In genomic region chr7:128840326-128841170, GRCh38 we compare ENCODE assay signal across 18 cellular contexts. TPM values are rescaled to one million over a fixed set of nuclear protein-coding genes. Genes with fewer than 3 reads are reported as not detected.
DNase-seq lines count a peak whose midpoint lies in the region; ATAC-seq, FAIRE-seq and TF ChIP-seq lines count a peak whose summit lies in the region.
"Had no signal": no experiment of that assay in that cellular context is flagged by ENCODE, and none has a peak within 500 bp of the region (broad histone marks: within the 10 kb centered on the region; RNA-seq: fewer than 3 reads in every experiment).

No MANE protein-coding gene starts in this region.

- no peak overlapping the region for H3K9ac ChIP-seq in IMR-90 (ENCODE audit: low read depth, low read length)
- no peak overlapping the region for H3K9ac ChIP-seq in endothelial cell of umbilical vein (replicated peaks; ENCODE audit: extremely low read depth, insufficient read depth, low read length)
- no peak overlapping the region for H3K9ac ChIP-seq in muscle layer of colon (ENCODE audit: low read length)
- peak overlapping the region in 1 of 3 donors; percentile 66 for H3K9ac ChIP-seq in skeletal muscle tissue (ENCODE audit: low read depth in 1 of 3, low read length in 3 of 3)
- H3K9ac ChIP-seq: BLaER1 had no signal

- no peak overlapping the region for H4K8ac ChIP-seq in IMR-90 (ENCODE audit: low read depth in 2 of 2, low read length in 2 of 2)

- H3K4me3 ChIP-seq in IMR-90 (ENCODE audit: insufficient read depth, low read depth, low read length) (no peak overlapping the region), endothelial cell of umbilical vein (replicated peaks in 1 of 3; ENCODE audit: insufficient read depth in 1 of 3, low read depth in 1 of 3, low read length in 3 of 3) (no peak overlapping the region), muscle layer of colon (ENCODE audit: low read depth in 1 of 2, low read length in 2 of 2) (no peak overlapping the region), skeletal muscle tissue (ENCODE audit: low read length in 3 of 3) (no peak overlapping the region), transverse colon (no peak overlapping the region)
- H3K4me3 ChIP-seq: BLaER1, HAP-1, PC-9, SK-N-MC had no signal

- H4K91ac ChIP-seq in IMR-90 (ENCODE audit: insufficient read depth, low read depth, low read length): no peak overlapping the region

- no peak overlapping the region for H2BK20ac ChIP-seq in IMR-90 (ENCODE audit: low read depth, low read length)

- H3K4me1 ChIP-seq in IMR-90 (ENCODE audit: control insufficient read depth, insufficient read depth, low read length): peaks cover 14% of the 10 kb centered on the region
- no peaks in the 10 kb centered on the region for H3K4me1 ChIP-seq in endothelial cell of umbilical vein (ENCODE audit: control insufficient read depth, extremely low read depth, insufficient read depth, low read length)
- H3K4me1 ChIP-seq in muscle layer of colon (ENCODE audit: insufficient read depth, low read length): peaks cover 13% of the 10 kb centered on the region
- H3K4me1 ChIP-seq in skeletal muscle tissue (ENCODE audit: control insufficient read depth in 3 of 3, insufficient read depth in 3 of 3, low read length in 3 of 3): peaks cover 22 to 97% (median 89%) of the 10 kb centered on the region in 3 donors
- peaks cover 0 to 7% (median 1%) of the 10 kb centered on the region in 4 donors for H3K4me1 ChIP-seq in transverse colon
- H3K4me1 ChIP-seq: BLaER1, HAP-1 had no signal

- no peak overlapping the region for H3K18ac ChIP-seq in IMR-90 (ENCODE audit: low read depth, low read length)

- no peak overlapping the region for H2BK5ac ChIP-seq in IMR-90 (ENCODE audit: low read depth, low read length, poor library complexity, severe bottlenecking)

- H2AFZ ChIP-seq in IMR-90 (replicated peaks; ENCODE audit: low read length, poor library complexity): no peak overlapping the region
- H2AFZ ChIP-seq in endothelial cell of umbilical vein (ENCODE audit: low read depth, low read length): no peak overlapping the region
- H2AFZ ChIP-seq: PC-9 had no signal

- no peak for TF ChIP-seq POLR2A in IMR-90 (IDR thresholded peaks at IDR 0.05; ENCODE audit: low read depth, low read length)
- no peak for TF ChIP-seq POLR2A in endothelial cell of umbilical vein (IDR thresholded peaks at IDR 0.05; ENCODE audit: low read depth, low read length)
- TF ChIP-seq POLR2A in transverse colon (IDR thresholded peaks at IDR 0.05): no peak

- BruUV-seq in IMR-90 (replicated peaks; lab: Mats Ljungman, UMichigan) (no TSS peak), endothelial cell of umbilical vein (replicated peaks; lab: Mats Ljungman, UMichigan) (TSS peak; percentile 0)

- no peak overlapping the region for H2BK15ac ChIP-seq in IMR-90 (ENCODE audit: low read depth, low read length)

- H3K79me2 ChIP-seq in endothelial cell of umbilical vein (ENCODE audit: control insufficient read depth, insufficient read depth, low read length): no peaks in the 10 kb centered on the region

- H4K5ac ChIP-seq in IMR-90 (ENCODE audit: low read depth, low read length): no peak overlapping the region

- ATAC-seq in IMR-90 (ENCODE audit: low read depth) (no peak), GM18520 (IDR thresholded peaks at IDR 0.05; ENCODE audit: unreplicated experiment) (no peak)

- no peak overlapping the region for H3K23ac ChIP-seq in IMR-90 (ENCODE audit: low read depth, low read length)

- in situ Hi-C loops in IMR-90 (cut with MboI; ENCODE audit: low sequenced_read_pairs): no loop called here
- in situ Hi-C loops in transverse colon (cut with MboI; ENCODE audit: low pct_ligation_motif_present in 1 of 4, low pct_unique_long_range_greater_than_20kb in 1 of 4, low sequenced_read_pairs in 3 of 4): no loop called here

- H3K79me1 ChIP-seq in IMR-90 (ENCODE audit: low read depth in 1 of 2, low read length in 2 of 2): peaks cover 32 to 92% of the 10 kb centered on the region in 2 experiments

- no peak overlapping the region for H3K4ac ChIP-seq in IMR-90 (ENCODE audit: low read depth, low read length)

- H3K27ac ChIP-seq in IMR-90 (ENCODE audit: insufficient read depth, low read length) (no peak overlapping the region; the same call in 1 of the 2 replicates), endothelial cell of umbilical vein (ENCODE audit: insufficient read depth, low read depth, low read length) (no peak overlapping the region), muscle layer of colon (ENCODE audit: low read depth, low read length) (peak overlapping the region; percentile 1), skeletal muscle tissue (ENCODE audit: low read depth, low read length) (peak overlapping the region; percentile 76), transverse colon (peak overlapping the region in 1 of 4 donors; percentile 39)
- H3K27ac ChIP-seq: BLaER1, PC-9, SK-N-MC had no signal

- FAIRE-seq in endothelial cell of umbilical vein (lab: Jason Lieb, UNC): no peak
- FAIRE-seq: D721Med had no signal

- H3K4me2 ChIP-seq in IMR-90 (ENCODE audit: low read depth, low read length) (no peak overlapping the region), endothelial cell of umbilical vein (ENCODE audit: insufficient read depth, low read length) (no peak overlapping the region)
- H3K4me2 ChIP-seq: BLaER1, PC-9 had no signal

- H3K56ac ChIP-seq in IMR-90 (ENCODE audit: extremely low read depth, insufficient read depth, low read length): no peak overlapping the region

- no peaks in the 10 kb centered on the region for H3K9me3 ChIP-seq in IMR-90 (ENCODE audit: control insufficient read depth, insufficient read depth, low read length)
- no peaks in the 10 kb centered on the region for H3K9me3 ChIP-seq in endothelial cell of umbilical vein (replicated peaks; ENCODE audit: control insufficient read depth, insufficient read depth, low read length)
- H3K9me3 ChIP-seq in muscle layer of colon (ENCODE audit: low read length): no peaks in the 10 kb centered on the region
- H3K9me3 ChIP-seq in skeletal muscle tissue (ENCODE audit: control insufficient read depth in 3 of 3, low read length in 3 of 3): no peaks in the 10 kb centered on the region
- H3K9me3 ChIP-seq in transverse colon: no peaks in the 10 kb centered on the region
- H3K9me3 ChIP-seq: BLaER1, HAP-1 had no signal

- H2AK5ac ChIP-seq in IMR-90 (ENCODE audit: low read depth, low read length): no peak overlapping the region

- peak overlapping the region; percentile 48 for H2AK9ac ChIP-seq in IMR-90 (replicated peaks; ENCODE audit: low read depth, low read length, poor library complexity)

- TF ChIP-seq EP300 in transverse colon (IDR thresholded peaks at IDR 0.05; ENCODE audit: low read depth): no peak

- dilution Hi-C loops in IMR-90 (cut with HindIII; ENCODE audit: low sequenced_read_pairs, unreplicated experiment): no loop called here
- dilution Hi-C loops in endothelial cell of umbilical vein (cut with MboI; ENCODE audit: extremely low pct_ligation_motif_present, low sequenced_read_pairs): no loop called here

- H4K20me1 ChIP-seq in IMR-90 (ENCODE audit: insufficient read depth, low read length) (peaks cover 99% of the 10 kb centered on the region), endothelial cell of umbilical vein (replicated peaks; ENCODE audit: control insufficient read depth, extremely low read depth, insufficient read depth, low read length) (no peaks in the 10 kb centered on the region)
- H4K20me1 ChIP-seq: BLaER1 had no signal

- POLR2A ChIA-PET in IMR-90 (lab: Charles Lee; ENCODE audit: unreplicated experiment): no interaction called here
- POLR2A ChIA-PET in endothelial cell of umbilical vein (lab: Charles Lee): no interaction called here

- intact Hi-C loops in IMR-90 (cut with micrococcal nuclease): no loop called here
- intact Hi-C loops in endothelial cell of umbilical vein (cut with micrococcal nuclease): no loop called here
- intact Hi-C loops in transverse colon (cut with DNase I; ENCODE audit: low total_unique reads): no loop called here

- WGBS in IMR-90 (ENCODE audit: extremely low coverage in 2 of 2, insufficient read length in 1 of 2), 2 experiments: no CpG with 5 or more reads among the region's 23 CpGs
- WGBS in transverse colon (ENCODE audit: low coverage in 1 of 2), 2 donors: 86 to 88% methylated on average over 3 to 23 of the region's 23 CpGs

- H3K27me3 ChIP-seq in IMR-90 (ENCODE audit: control insufficient read depth, insufficient read depth, low read length): no peaks in the 10 kb centered on the region
- no peaks in the 10 kb centered on the region for H3K27me3 ChIP-seq in endothelial cell of umbilical vein (ENCODE audit: control insufficient read depth in 2 of 2, insufficient read depth in 2 of 2, low read length in 2 of 2)
- H3K27me3 ChIP-seq in muscle layer of colon (ENCODE audit: control insufficient read depth in 1 of 2, insufficient read depth in 2 of 2, low read length in 2 of 2): no peaks in the 10 kb centered on the region
- H3K27me3 ChIP-seq in skeletal muscle tissue (ENCODE audit: control insufficient read depth in 3 of 3, insufficient read depth in 3 of 3, low read length in 3 of 3): no peaks in the 10 kb centered on the region
- H3K27me3 ChIP-seq in transverse colon: no peaks in the 10 kb centered on the region
- H3K27me3 ChIP-seq: BLaER1 had no signal

- CTCF ChIA-PET in IMR-90 (lab: Yijun Ruan, JAX): no interaction called here
- CTCF ChIA-PET in endothelial cell of umbilical vein (lab: Charles Lee): interaction anchor here (0.7 kb wide), 2 partner anchors 11 to 23 kb away, joined by 3 read pairs; no protein-coding TSS in a partner anchor

- DNase-seq in IMR-90: no peak
- DNase-seq in endothelial cell of umbilical vein (ENCODE audit: low read depth, low spot score): no peak
- DNase-seq in transverse colon: no peak
- no peak for DNase-seq in NAMALWA (ENCODE audit: low spot score)
- DNase-seq: CD8-positive, alpha-beta memory T cell; DMS79; KBM-7; NCI-H1436 treated with DMSO at 0.1 percent for 48 hours; NCI-H2081; NCI-H82; PC-9 had no signal

- TF ChIP-seq RAD21 in IMR-90 (IDR thresholded peaks at IDR 0.05; ENCODE audit: low read length): no peak

- H3K36me3 ChIP-seq in IMR-90 (ENCODE audit: control insufficient read depth, insufficient read depth, low read length) (peaks cover 97% of the 10 kb centered on the region), endothelial cell of umbilical vein (ENCODE audit: control insufficient read depth in 2 of 2, extremely low read depth in 1 of 2, insufficient read depth in 2 of 2, low read length in 2 of 2) (peaks cover 11 to 79% of the 10 kb centered on the region in 2 experiments), muscle layer of colon (ENCODE audit: insufficient read depth, low read length) (peaks cover 100% of the 10 kb centered on the region), skeletal muscle tissue (ENCODE audit: control insufficient read depth in 3 of 3, insufficient read depth in 3 of 3, low read length in 3 of 3) (peaks cover 95 to 98% (median 96%) of the 10 kb centered on the region in 3 donors), transverse colon (no peaks in the 10 kb centered on the region)
- H3K36me3 ChIP-seq: BLaER1 had no signal

- no peak for TF ChIP-seq CTCF in IMR-90 (conservative IDR thresholded peaks at IDR 0.05; ENCODE audit: low read depth, low read length)
- TF ChIP-seq CTCF in endothelial cell of umbilical vein (IDR thresholded peaks at IDR 0.05; ENCODE audit: extremely low read depth in 1 of 2, insufficient read depth in 1 of 2, low read depth in 1 of 2, low read length in 2 of 2): no peak
- no peak for TF ChIP-seq CTCF in transverse colon (IDR thresholded peaks at IDR 0.05)

- H3K9me1 ChIP-seq in IMR-90 (ENCODE audit: insufficient read depth, low read length) (no peaks in the 10 kb centered on the region; the same call in 1 of the 2 replicates), endothelial cell of umbilical vein (replicated peaks; ENCODE audit: control insufficient read depth, extremely low read depth, insufficient read depth, low read length) (no peaks in the 10 kb centered on the region)

- no peak overlapping the region for H3K14ac ChIP-seq in IMR-90 (replicated peaks; ENCODE audit: low read depth, low read length)

- H2BK120ac ChIP-seq in IMR-90 (ENCODE audit: low read depth, low read length): no peak overlapping the region

RNA-seq across cellular contexts. Expression of gene FLNC, which starts 10.3 kb away (rescaled TPM):
- total RNA-seq in IMR-90 (2012; rRNA removed): 116 and 139 TPM in 2 replicates
- polyA plus RNA-seq in IMR-90 (2012; rRNA removed): 154 and 167 TPM in 2 replicates
- polyA plus RNA-seq in IMR-90 (2012; cell fraction: cytosol; rRNA removed): 67.5 and 137 TPM in 2 replicates
- 165 and 525 TPM in 2 replicates for polyA plus RNA-seq in IMR-90 (2012; cell fraction: nucleus; rRNA removed; ENCODE audit: low replicate concordance)
- total RNA-seq in endothelial cell of umbilical vein: 81.8 and 81.9 TPM in 2 replicates
- 19.5 and 20.1 TPM in 2 replicates for polyA plus RNA-seq in endothelial cell of umbilical vein
- 19.9 and 23.3 TPM in 2 replicates for polyA plus RNA-seq in endothelial cell of umbilical vein (2011; cell fraction: cytosol; rRNA removed)
- 46.6 and 51.6 TPM in 2 replicates for polyA plus RNA-seq in endothelial cell of umbilical vein (2011; cell fraction: nucleus; rRNA removed)
- polyA plus RNA-seq in endothelial cell of umbilical vein (2012): 66.9 and 79.9 TPM in 2 replicates
- polyA minus RNA-seq in endothelial cell of umbilical vein: 59.3 and 75.4 TPM in 2 replicates
- not detected for polyA minus RNA-seq in endothelial cell of umbilical vein (2011; cell fraction: cytosol; rRNA and poly(A)+ RNA removed)
- polyA minus RNA-seq in endothelial cell of umbilical vein (2011; cell fraction: nucleus; rRNA and poly(A)+ RNA removed): 36.5 and 56.7 TPM in 2 replicates
- total RNA-seq in skeletal muscle tissue: 611 TPM
- 100 to 1,000 TPM in 1 of 4 donors, 10 to 100 TPM in 3; 21.3 to 234 (median 57.9) TPM for total RNA-seq in transverse colon
- total RNA-seq: CD8-positive, alpha-beta memory T cell had no signal
- polyA plus RNA-seq: CD8-positive, alpha-beta memory T cell had no signal

RNA-seq across cellular contexts. Expression of gene ATP6V1F, which starts 22.1 kb away (rescaled TPM):
- total RNA-seq in IMR-90 (2012; rRNA removed) (61.1 and 104 TPM in 2 replicates), endothelial cell of umbilical vein (141 and 156 TPM in 2 replicates), skeletal muscle tissue (66.3 TPM), transverse colon (100 to 1,000 TPM in 1 of 4 donors, 10 to 100 TPM in 3; 25.5 to 128 (median 63.2) TPM)
- polyA plus RNA-seq in IMR-90 (2012; rRNA removed) (321 and 346 TPM in 2 replicates), endothelial cell of umbilical vein (360 and 501 TPM in 2 replicates)
- 128 and 421 TPM in 2 replicates for polyA plus RNA-seq in IMR-90 (2012; cell fraction: cytosol; rRNA removed)
- polyA plus RNA-seq in IMR-90 (2012; cell fraction: nucleus; rRNA removed; ENCODE audit: low replicate concordance): 84.2 and 106 TPM in 2 replicates
- polyA plus RNA-seq in endothelial cell of umbilical vein (2011; cell fraction: cytosol; rRNA removed): 321 and 337 TPM in 2 replicates
- 73.5 and 88.9 TPM in 2 replicates for polyA plus RNA-seq in endothelial cell of umbilical vein (2011; cell fraction: nucleus; rRNA removed)
- polyA plus RNA-seq in endothelial cell of umbilical vein (2012): 282 and 303 TPM in 2 replicates
- 61.5 and 62.5 TPM in 2 replicates for polyA minus RNA-seq in endothelial cell of umbilical vein
- 34.7 TPM for polyA minus RNA-seq in endothelial cell of umbilical vein (2011; cell fraction: cytosol; rRNA and poly(A)+ RNA removed)
- 9.6 and 17.0 TPM in 2 replicates for polyA minus RNA-seq in endothelial cell of umbilical vein (2011; cell fraction: nucleus; rRNA and poly(A)+ RNA removed)

RNA-seq across cellular contexts. Expression of gene CCDC136, which starts 48.8 kb away (rescaled TPM):
- total RNA-seq in IMR-90 (2012; rRNA removed): 7.7 and 8.3 TPM in 2 replicates
- polyA plus RNA-seq in IMR-90 (2012; rRNA removed): 15.1 and 18.0 TPM in 2 replicates
- polyA plus RNA-seq in IMR-90 (2012; cell fraction: cytosol; rRNA removed): 5.3 and 5.9 TPM in 2 replicates
- 41.0 and 106 TPM in 2 replicates for polyA plus RNA-seq in IMR-90 (2012; cell fraction: nucleus; rRNA removed; ENCODE audit: low replicate concordance)
- total RNA-seq in endothelial cell of umbilical vein: 3.2 and 3.3 TPM in 2 replicates
- polyA plus RNA-seq in endothelial cell of umbilical vein: 1.1 and 1.8 TPM in 2 replicates
- polyA plus RNA-seq in endothelial cell of umbilical vein (2011; cell fraction: cytosol; rRNA removed): 1.6 and 2.0 TPM in 2 replicates
- polyA plus RNA-seq in endothelial cell of umbilical vein (2011; cell fraction: nucleus; rRNA removed): 15.2 and 15.8 TPM in 2 replicates
- polyA plus RNA-seq in endothelial cell of umbilical vein (2012): 3.0 and 4.3 TPM in 2 replicates
- polyA minus RNA-seq in endothelial cell of umbilical vein: 3.4 and 6.3 TPM in 2 replicates
- not detected for polyA minus RNA-seq in endothelial cell of umbilical vein (2011; cell fraction: cytosol; rRNA and poly(A)+ RNA removed)
- polyA minus RNA-seq in endothelial cell of umbilical vein (2011; cell fraction: nucleus; rRNA and poly(A)+ RNA removed): 3.4 and 7.5 TPM in 2 replicates
- total RNA-seq in skeletal muscle tissue: 4.7 TPM
- total RNA-seq in transverse colon: 10 to 100 TPM in 2 of 4 donors, 1 to 10 TPM in 2; 1.9 to 16.5 (median 8.3) TPM

Comparison
In these comparisons a context has a peak if more than half of its experiments do, and no peak if none do; other contexts are left out.
1. H3K27ac ChIP-seq: peak in muscle layer of colon (single experiment) and skeletal muscle tissue (single experiment); none in IMR-90 (single experiment) and endothelial cell of umbilical vein (single experiment).